In genomic region chr12:17976202-17976601, GRCh38 we compare ENCODE assay signal across 12 cellular contexts.
A peak's percentile ranks its signal among the peaks of the same experiment; 100 is the strongest.
DNase-seq lines count a peak whose midpoint lies in the region; ATAC-seq, FAIRE-seq and TF ChIP-seq lines count a peak whose summit lies in the region.
"Had no signal": no experiment of that assay in that cellular context is flagged by ENCODE, and none has a peak within 500 bp of the region (broad histone marks: within the 10 kb centered on the region; RNA-seq: fewer than 3 reads in every experiment).

No MANE protein-coding gene starts in this region.

- H3K4me3 ChIP-seq in keratinocyte (ENCODE audit: control insufficient read depth in 2 of 3, extremely low read depth in 1 of 3, insufficient read depth in 2 of 3, low read depth in 1 of 3, low read length in 3 of 3): no peak overlapping the region

- H3K4me1 Mint-ChIP-seq in WTC11: peaks cover 10% of the 10 kb centered on the region; the same call in 1 of the 2 replicates
- H3K4me1 Mint-ChIP-seq: activated B cell treated with CpG ODN at 0.5 μM for 24 hours; stimulated activated naive B cell treated with anti-CD40 and anti-IgM and Interleukin-4, amounts not matched to agents 10 μg/mL and 1 μg/mL and 100 μg/mL, for 72 hours had no signal

- no peaks in the 10 kb centered on the region for H3K9me3 ChIP-seq in keratinocyte (ENCODE audit: control insufficient read depth, low read depth, low read length)

- no peak overlapping the region for H3K27ac Mint-ChIP-seq in WTC11
- H3K27ac Mint-ChIP-seq: activated B cell treated with CpG ODN at 0.5 μM for 24 hours; stimulated activated naive B cell treated with anti-CD40 and anti-IgM and Interleukin-4, amounts not matched to agents 10 μg/mL and 1 μg/mL and 100 μg/mL, for 72 hours had no signal

- H3K27me3 ChIP-seq in keratinocyte (ENCODE audit: control insufficient read depth, extremely low read depth, insufficient read depth, low read length): no peaks in the 10 kb centered on the region

- H3K79me2 ChIP-seq in keratinocyte (ENCODE audit: control insufficient read depth, insufficient read depth, low read length): no peaks in the 10 kb centered on the region

- H3K4me3 Mint-ChIP-seq in WTC11: no peak overlapping the region
- H3K4me3 Mint-ChIP-seq: activated B cell treated with CpG ODN at 0.5 μM for 24 hours; stimulated activated naive B cell treated with anti-CD40 and anti-IgM and Interleukin-4, amounts not matched to agents 10 μg/mL and 1 μg/mL and 100 μg/mL, for 72 hours had no signal

- H2AFZ ChIP-seq in keratinocyte (ENCODE audit: control insufficient read depth, low read length): no peak overlapping the region

- POLR2A ChIA-PET in WTC11 (lab: Charles Lee): no interaction called here

- no peak overlapping the region for H3K27ac ChIP-seq in keratinocyte (ENCODE audit: control insufficient read depth, insufficient read depth, low read length)

- no peaks in the 10 kb centered on the region for H3K4me1 ChIP-seq in keratinocyte (ENCODE audit: control insufficient read depth, extremely low read depth, insufficient read depth, low read length)

- H4K20me1 ChIP-seq in keratinocyte (ENCODE audit: control insufficient read depth, extremely low read depth, insufficient read depth, low read length): no peaks in the 10 kb centered on the region

- H3K9me3 Mint-ChIP-seq in WTC11: no peaks in the 10 kb centered on the region

- dilution Hi-C loops in keratinocyte (cut with MboI; ENCODE audit: extremely low pct_ligation_motif_present, low sequenced_read_pairs): no loop called here

- FAIRE-seq in D721Med (lab: Jason Lieb, UNC) (no peak), keratinocyte (lab: Jason Lieb, UNC) (no peak)

- ATAC-seq in WTC11 (peak; percentile 95), HG03135 (IDR thresholded peaks at IDR 0.05; ENCODE audit: unreplicated experiment) (no peak)
- ATAC-seq: stimulated activated naive B cell treated with anti-CD40 and anti-IgM and Interleukin-4, amounts not matched to agents 10 μg/mL and 1 μg/mL and 100 μg/mL, for 72 hours had no signal

- CTCF ChIA-PET in WTC11 (lab: Charles Lee): no interaction called here

- TF ChIP-seq CTCF in D721Med (IDR thresholded peaks at IDR 0.05; ENCODE audit: insufficient read depth, missing control alignments) (peak; percentile 40), WTC11 (IDR thresholded peaks at IDR 0.05) (peak; percentile 52; the same call in 1 of the 2 replicates), keratinocyte (optimal IDR thresholded peaks at IDR 0.05 in 1 of 3, IDR thresholded peaks at IDR 0.05 in 1 of 3, conservative IDR thresholded peaks at IDR 0.05 in 1 of 3; ENCODE audit: extremely low read depth in 1 of 3, insufficient read depth in 2 of 3, low read length in 3 of 3) (peak; percentile 22 to 56 (median 37))

- H3K9me1 ChIP-seq in keratinocyte (ENCODE audit: control insufficient read depth, extremely low read depth, insufficient read depth, low read length): no peaks in the 10 kb centered on the region

- no peak for DNase-seq in D721Med (ENCODE audit: insufficient read length, low spot score)
- peak; percentile 24 for DNase-seq in HT-29 (ENCODE audit: low spot score)
- peak; percentile 65 for DNase-seq in WTC11 (ENCODE audit: low spot score)
- no peak for DNase-seq in keratinocyte (ENCODE audit: low read depth, low spot score)
- DNase-seq in stimulated activated CD4-positive, alpha-beta T cell treated with anti-CD3 and anti-CD28 coated beads, Interleukin-2, amount 100 ng/mL, for 48 hours: no peak
- DNase-seq in mesenteric fat pad (ENCODE audit: low spot score): no peak
- DNase-seq in SIG-M5 treated with dmso at 0.1 percent for 504 hours (lab: John Stamatoyannopoulos, UW; ENCODE audit: unreplicated experiment): no peak
- DNase-seq: activated B cell treated with CpG ODN at 0.5 μM for 24 hours; DMS79 treated with DMSO at 0.1 percent for 48 hours; NCI-H1105 treated with DMSO at 0.1 percent for 48 hours; stimulated activated naive B cell treated with anti-CD40 and anti-IgM and Interleukin-4, amounts not matched to agents 10 μg/mL and 1 μg/mL and 100 μg/mL, for 72 hours had no signal

- no peaks in the 10 kb centered on the region for H3K36me3 ChIP-seq in keratinocyte (ENCODE audit: control insufficient read depth in 2 of 2, extremely low read depth in 1 of 2, insufficient read depth in 2 of 2, low read length in 2 of 2)

- H3K27me3 Mint-ChIP-seq in WTC11 (ENCODE audit: low read depth): no peaks in the 10 kb centered on the region
- H3K27me3 Mint-ChIP-seq: activated B cell treated with CpG ODN at 0.5 μM for 24 hours; stimulated activated naive B cell treated with anti-CD40 and anti-IgM and Interleukin-4, amounts not matched to agents 10 μg/mL and 1 μg/mL and 100 μg/mL, for 72 hours had no signal

- no peak overlapping the region for H3K4me2 ChIP-seq in keratinocyte (ENCODE audit: control insufficient read depth, extremely low read depth, insufficient read depth, low read depth, low read length)

- no peak overlapping the region for H3K9ac ChIP-seq in keratinocyte (ENCODE audit: control insufficient read depth, extremely low read depth, insufficient read depth, low read length)

- H3K36me3 Mint-ChIP-seq in WTC11: no peaks in the 10 kb centered on the region
- H3K36me3 Mint-ChIP-seq: stimulated activated naive B cell treated with anti-CD40 and anti-IgM and Interleukin-4, amounts not matched to agents 10 μg/mL and 1 μg/mL and 100 μg/mL, for 72 hours had no signal

TF ChIP-seq in WTC11, 78 proteins besides CTCF, POLR2A, EP300 and RAD21 (continues in another document):
- TF ChIP-seq ZNF396 (CRISPR knock-in tag; IDR thresholded peaks at IDR 0.05; ENCODE audit: borderline replicate concordance) (no peak), USF2 (CRISPR knock-in tag; IDR thresholded peaks at IDR 0.05) (no peak), E2F5 (CRISPR knock-in tag; IDR thresholded peaks at IDR 0.05) (no peak), SOX15 (CRISPR knock-in tag; IDR thresholded peaks at IDR 0.05) (no peak), MYBL2 (CRISPR knock-in tag; IDR thresholded peaks at IDR 0.05) (no peak), GABPB1 (CRISPR knock-in tag; IDR thresholded peaks at IDR 0.05) (no peak), NR2C2 (CRISPR knock-in tag; IDR thresholded peaks at IDR 0.05) (no peak), ZNF232 (CRISPR knock-in tag; IDR thresholded peaks at IDR 0.05) (no peak), ZSCAN18 (CRISPR knock-in tag; IDR thresholded peaks at IDR 0.05) (no peak), MAX (CRISPR knock-in tag; IDR thresholded peaks at IDR 0.05) (no peak), ATF2 (CRISPR knock-in tag; IDR thresholded peaks at IDR 0.05; ENCODE audit: borderline replicate concordance, low read depth) (no peak), OVOL2 (CRISPR knock-in tag; IDR thresholded peaks at IDR 0.05; ENCODE audit: borderline replicate concordance) (no peak), ZNF423 (CRISPR knock-in tag; IDR thresholded peaks at IDR 0.05) (no peak), CREM (CRISPR knock-in tag; IDR thresholded peaks at IDR 0.05) (no peak)

Comparison
In these comparisons a context has a peak if more than half of its experiments do, and no peak if none do; other contexts are left out.
1. DNase-seq: peak in HT-29 (single experiment) and WTC11 (single experiment); none in D721Med (single experiment), keratinocyte (single experiment), stimulated activated CD4-positive, alpha-beta T cell treated with anti-CD3 and anti-CD28 coated beads, Interleukin-2, amount 100 ng/mL, for 48 hours (0 of 2), mesenteric fat pad (single experiment) and SIG-M5 treated with dmso at 0.1 percent for 504 hours (single experiment).
2. Peak in every context shown above with its lines, with median percentiles within 50 percentile points of each other: CTCF ChIP-seq.